19 cellular contexts compared by ENCODE assay signal in the genomic region with DNA sequence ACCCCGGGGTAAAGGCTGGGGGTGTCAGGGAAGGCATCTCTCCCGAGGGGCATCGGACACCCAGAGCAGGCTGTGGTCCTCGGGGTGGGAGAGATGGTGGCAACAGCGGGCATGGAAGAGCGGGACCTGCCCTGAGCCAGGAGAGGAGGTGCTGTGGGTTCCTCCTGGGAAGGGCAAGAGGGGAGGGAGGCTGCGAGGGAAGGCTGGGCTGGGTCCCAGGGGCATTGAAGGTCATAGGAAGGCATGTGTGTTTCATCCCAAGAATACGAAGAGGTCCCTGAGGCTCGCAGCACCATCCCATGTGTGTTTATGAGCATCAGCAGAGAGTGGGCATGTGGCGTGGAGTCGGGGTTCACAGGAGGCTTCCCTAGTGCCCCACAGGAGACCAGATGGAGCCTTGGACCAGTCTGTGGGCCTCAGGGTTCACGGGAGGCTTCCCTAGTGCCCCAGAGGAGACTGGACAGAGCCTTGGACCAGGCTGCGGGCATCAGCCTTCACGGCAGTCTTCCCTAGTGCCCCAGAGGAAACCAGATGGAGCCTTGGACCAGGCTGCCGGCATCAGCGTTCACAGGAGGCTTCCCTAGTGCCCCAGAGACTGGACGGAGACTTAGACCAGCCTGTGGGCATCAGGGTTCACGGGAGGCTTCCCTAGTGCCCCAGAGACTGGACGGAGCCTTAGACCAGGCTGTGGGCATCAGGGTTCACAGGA.
DNase-seq lines count a peak whose midpoint lies in the region; ATAC-seq, FAIRE-seq and TF ChIP-seq lines count a peak whose summit lies in the region.
"Had no signal": no experiment of that assay in that cellular context is flagged by ENCODE, and none has a peak within 500 bp of the region (broad histone marks: within the 10 kb centered on the region; RNA-seq: fewer than 3 reads in every experiment).

No MANE protein-coding gene starts in this region.

- no peak overlapping the region for H3K27ac Mint-ChIP-seq in Calu3 (ENCODE audit: unreplicated experiment)
- H3K27ac Mint-ChIP-seq: CD8-positive, alpha-beta T cell had no signal

- no peak for FAIRE-seq in urothelium cell line (lab: Jason Lieb, UNC)

- intact Hi-C loops in stomach (cut with DNase I; ENCODE audit: low total_unique reads) (no loop called here), Calu3 (cut with micrococcal nuclease; ENCODE audit: unreplicated experiment) (no loop called here)

- peaks cover 86% of the 10 kb centered on the region for H3K27me3 Mint-ChIP-seq in Calu3 (ENCODE audit: unreplicated experiment)

- H3K36me3 ChIP-seq in H7 (replicated peaks; ENCODE audit: control insufficient read depth, insufficient read depth, low read length) (no peaks in the 10 kb centered on the region), lung (ENCODE audit: control insufficient read depth in 2 of 2, insufficient read depth in 2 of 2, low read length in 2 of 2) (no peaks in the 10 kb centered on the region), stomach (no peaks in the 10 kb centered on the region)
- H3K36me3 ChIP-seq: BLaER1 treated with 17β-estradiol and CSF1 and Interleukin-3, amounts not matched to agents 10 nM and 100 nM; HAP-1 had no signal

- DNase-seq in H7 (peak; percentile 27), lung (ENCODE audit: low spot score) (peak; percentile 16), stomach (peak; percentile 20), Calu3 (no peak), urothelium cell line (ENCODE audit: low spot score) (no peak), foreskin melanocyte (no peak)
- peak; percentile 26 for DNase-seq in activated CD8-positive, alpha-beta memory T cell treated with anti-CD3 and anti-CD28 coated beads, Interleukin-2, amount 50 U/mL, for 48 hours
- DNase-seq: CD8-positive, alpha-beta T cell; DMS79 treated with DMSO at 0.1 percent for 48 hours; NCI-H1417 treated with DMSO at 0.1 percent for 48 hours; NCI-H187 treated with DMSO at 0.1 percent for 48 hours; NCI-H345; NCI-H526; PC-3; RPMI8226; SHP77 treated with DMSO at 0.1 percent for 48 hours had no signal

- H3K4me1 ChIP-seq in lung (ENCODE audit: control insufficient read depth in 2 of 2, insufficient read depth in 2 of 2, low read length in 2 of 2) (no peaks in the 10 kb centered on the region), stomach (no peaks in the 10 kb centered on the region)
- H3K4me1 ChIP-seq: HAP-1 had no signal

- TF ChIP-seq POLR2A in stomach (IDR thresholded peaks at IDR 0.05): no peak

- TF ChIP-seq CTCF in lung (IDR thresholded peaks at IDR 0.05; ENCODE audit: control extremely low read depth, extremely low read depth): no peak
- TF ChIP-seq CTCF in stomach (IDR thresholded peaks at IDR 0.05): no peak
- no peak for TF ChIP-seq CTCF in Calu3 (IDR thresholded peaks at IDR 0.05; ENCODE audit: unreplicated experiment)

- no peak for ATAC-seq in lung (ENCODE audit: insufficient read depth, low FRiP score)
- ATAC-seq: CD8-positive, alpha-beta T cell; PC-3 had no signal

- H3K36me3 Mint-ChIP-seq in Calu3 (ENCODE audit: insufficient read depth, unreplicated experiment): no peaks in the 10 kb centered on the region
- H3K36me3 Mint-ChIP-seq: CD8-positive, alpha-beta T cell had no signal

- H3K9me3 ChIP-seq in lung (ENCODE audit: control insufficient read depth in 2 of 2, insufficient read depth in 1 of 2, low read length in 1 of 2) (no peaks in the 10 kb centered on the region), stomach (peaks cover 0 to 9% (median 3%) of the 10 kb centered on the region in 4 donors)
- H3K9me3 ChIP-seq: HAP-1 had no signal

- no peaks in the 10 kb centered on the region for H3K4me1 Mint-ChIP-seq in Calu3 (ENCODE audit: low read depth, unreplicated experiment)

- H3K27ac ChIP-seq in lung (ENCODE audit: low read depth in 1 of 2, low read length in 1 of 2): no peak overlapping the region
- no peak overlapping the region for H3K27ac ChIP-seq in stomach
- H3K27ac ChIP-seq: BLaER1 treated with 17β-estradiol and CSF1 and Interleukin-3, amounts not matched to agents 10 nM and 100 nM; HL-60 had no signal

- 81 to 82% methylated on average over 19 of the region's 19 CpGs for WGBS in lung, 2 donors
- 75 to 82% (median 77%) methylated on average over 17 to 19 of the region's 19 CpGs for WGBS in stomach, 5 donors

- H3K4me3 ChIP-seq in H7 (ENCODE audit: insufficient read depth, low read depth, low read length) (no peak overlapping the region), lung (no peak overlapping the region), stomach (no peak overlapping the region)
- H3K4me3 ChIP-seq: BLaER1 treated with 17β-estradiol and CSF1 and Interleukin-3, amounts not matched to agents 10 nM and 100 nM; HAP-1 had no signal

- CTCF ChIA-PET in Calu3 (lab: Charles Lee): no interaction called here

- peaks cover 4% of the 10 kb centered on the region for H3K9me3 Mint-ChIP-seq in Calu3 (ENCODE audit: low read depth, unreplicated experiment)

- no TSS peak for BruUV-seq in Calu3 (replicated peaks; lab: Mats Ljungman, UMichigan)

- H3K4me3 Mint-ChIP-seq in Calu3 (ENCODE audit: low read depth, unreplicated experiment): no peak overlapping the region
- H3K4me3 Mint-ChIP-seq: CD8-positive, alpha-beta T cell had no signal

- H3K27me3 ChIP-seq in H7 (ENCODE audit: control insufficient read depth, insufficient read depth, low read length) (no peaks in the 10 kb centered on the region), lung (ENCODE audit: control insufficient read depth, insufficient read depth) (peaks cover 3% of the 10 kb centered on the region), stomach (peaks cover 0 to 47% (median 0%) of the 10 kb centered on the region in 3 donors)

- TF ChIP-seq EP300 in stomach (IDR thresholded peaks at IDR 0.05): no peak

Comparison
In these comparisons a context has a peak if more than half of its experiments do, and no peak if none do; other contexts are left out.
1. DNase-seq: peak in H7 (single experiment), activated CD8-positive, alpha-beta memory T cell treated with anti-CD3 and anti-CD28 coated beads, Interleukin-2, amount 50 U/mL, for 48 hours (single experiment), lung (single experiment) and stomach (single experiment); none in Calu3 (single experiment), urothelium cell line (single experiment) and foreskin melanocyte (single experiment).